1 cellular context compared by ENCODE assay signal in the genomic region with DNA sequence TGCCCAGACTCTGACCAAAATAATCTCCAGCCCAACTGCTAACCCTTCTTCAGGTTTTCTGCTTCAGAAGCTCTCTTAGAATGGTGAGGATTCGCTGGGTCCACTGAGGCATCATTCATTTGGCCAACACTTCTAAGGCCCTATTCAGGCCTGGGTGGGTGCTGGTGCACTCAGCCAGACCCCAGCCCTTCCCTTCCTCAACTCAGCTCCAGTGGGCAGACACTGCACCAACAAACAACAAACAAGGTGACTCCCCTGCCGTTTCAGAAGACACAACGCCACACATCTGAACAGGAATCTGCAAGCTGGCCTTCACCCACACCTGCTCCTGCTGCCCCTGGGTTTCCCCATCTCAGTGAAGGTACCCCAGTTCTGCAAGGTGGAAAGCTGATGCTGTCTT.
TF ChIP-seq lines count a peak whose summit lies in the region.

No MANE protein-coding gene starts in this region.

TF ChIP-seq in HepG2, 621 proteins besides CTCF, POLR2A, EP300 and RAD21:
- TF ChIP-seq, protein P1, sequence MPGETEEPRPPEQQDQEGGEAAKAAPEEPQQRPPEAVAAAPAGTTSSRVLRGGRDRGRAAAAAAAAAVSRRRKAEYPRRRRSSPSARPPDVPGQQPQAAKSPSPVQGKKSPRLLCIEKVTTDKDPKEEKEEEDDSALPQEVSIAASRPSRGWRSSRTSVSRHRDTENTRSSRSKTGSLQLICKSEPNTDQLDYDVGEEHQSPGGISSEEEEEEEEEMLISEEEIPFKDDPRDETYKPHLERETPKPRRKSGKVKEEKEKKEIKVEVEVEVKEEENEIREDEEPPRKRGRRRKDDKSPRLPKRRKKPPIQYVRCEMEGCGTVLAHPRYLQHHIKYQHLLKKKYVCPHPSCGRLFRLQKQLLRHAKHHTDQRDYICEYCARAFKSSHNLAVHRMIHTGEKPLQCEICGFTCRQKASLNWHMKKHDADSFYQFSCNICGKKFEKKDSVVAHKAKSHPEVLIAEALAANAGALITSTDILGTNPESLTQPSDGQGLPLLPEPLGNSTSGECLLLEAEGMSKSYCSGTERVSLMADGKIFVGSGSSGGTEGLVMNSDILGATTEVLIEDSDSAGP (CRISPR knock-in tag; IDR thresholded peaks at IDR 0.05; ENCODE audit: borderline replicate concordance) = no peak
- TF ChIP-seq ZBTB2 (CRISPR knock-in tag; IDR thresholded peaks at IDR 0.05; ENCODE audit: low read depth) (no peak), SAP130 (CRISPR knock-in tag; IDR thresholded peaks at IDR 0.05; ENCODE audit: low read depth) (no peak), GZF1 (CRISPR knock-in tag; IDR thresholded peaks at IDR 0.05) (no peak), DNMT1 (CRISPR knock-in tag; IDR thresholded peaks at IDR 0.05) (no peak), ATF7 (IDR thresholded peaks at IDR 0.05) (no peak), ATF7 (CRISPR knock-in tag; IDR thresholded peaks at IDR 0.05) (no peak), BHLHE40 (IDR thresholded peaks at IDR 0.05; ENCODE audit: low read length) (no peak), ETV6 (CRISPR knock-in tag; conservative IDR thresholded peaks at IDR 0.05) (no peak), ATRX (CRISPR knock-in tag; IDR thresholded peaks at IDR 0.05; ENCODE audit: borderline replicate concordance) (no peak), ATF6 (CRISPR knock-in tag; conservative IDR thresholded peaks at IDR 0.05) (no peak), RARG (CRISPR knock-in tag; IDR thresholded peaks at IDR 0.05; ENCODE audit: low read depth) (no peak), POLR2AphosphoS2 (IDR thresholded peaks at IDR 0.05; ENCODE audit: low read depth, low read length) (no peak), ZNF878 (CRISPR knock-in tag; IDR thresholded peaks at IDR 0.05) (no peak), MTA3 (CRISPR knock-in tag; IDR thresholded peaks at IDR 0.05) (no peak), ZNF350 (CRISPR knock-in tag; IDR thresholded peaks at IDR 0.05; ENCODE audit: borderline replicate concordance, low read depth) (no peak)
- TF ChIP-seq, protein P2, sequence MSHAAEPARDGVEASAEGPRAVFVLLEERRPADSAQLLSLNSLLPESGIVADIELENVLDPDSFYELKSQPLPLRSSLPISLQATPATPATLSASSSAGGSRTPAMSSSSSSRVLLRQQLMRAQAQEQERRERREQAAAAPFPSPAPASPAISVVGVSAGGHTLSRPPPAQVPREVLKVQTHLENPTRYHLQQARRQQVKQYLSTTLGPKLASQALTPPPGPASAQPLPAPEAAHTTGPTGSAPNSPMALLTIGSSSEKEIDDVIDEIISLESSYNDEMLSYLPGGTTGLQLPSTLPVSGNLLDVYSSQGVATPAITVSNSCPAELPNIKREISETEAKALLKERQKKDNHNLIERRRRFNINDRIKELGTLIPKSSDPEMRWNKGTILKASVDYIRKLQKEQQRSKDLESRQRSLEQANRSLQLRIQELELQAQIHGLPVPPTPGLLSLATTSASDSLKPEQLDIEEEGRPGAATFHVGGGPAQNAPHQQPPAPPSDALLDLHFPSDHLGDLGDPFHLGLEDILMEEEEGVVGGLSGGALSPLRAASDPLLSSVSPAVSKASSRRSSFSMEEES (CRISPR knock-in tag; IDR thresholded peaks at IDR 0.05) = no peak
- TF ChIP-seq, protein P3, sequence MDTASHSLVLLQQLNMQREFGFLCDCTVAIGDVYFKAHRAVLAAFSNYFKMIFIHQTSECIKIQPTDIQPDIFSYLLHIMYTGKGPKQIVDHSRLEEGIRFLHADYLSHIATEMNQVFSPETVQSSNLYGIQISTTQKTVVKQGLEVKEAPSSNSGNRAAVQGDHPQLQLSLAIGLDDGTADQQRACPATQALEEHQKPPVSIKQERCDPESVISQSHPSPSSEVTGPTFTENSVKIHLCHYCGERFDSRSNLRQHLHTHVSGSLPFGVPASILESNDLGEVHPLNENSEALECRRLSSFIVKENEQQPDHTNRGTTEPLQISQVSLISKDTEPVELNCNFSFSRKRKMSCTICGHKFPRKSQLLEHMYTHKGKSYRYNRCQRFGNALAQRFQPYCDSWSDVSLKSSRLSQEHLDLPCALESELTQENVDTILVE (CRISPR knock-in tag; IDR thresholded peaks at IDR 0.05) = no peak
- TF ChIP-seq, protein P4, sequence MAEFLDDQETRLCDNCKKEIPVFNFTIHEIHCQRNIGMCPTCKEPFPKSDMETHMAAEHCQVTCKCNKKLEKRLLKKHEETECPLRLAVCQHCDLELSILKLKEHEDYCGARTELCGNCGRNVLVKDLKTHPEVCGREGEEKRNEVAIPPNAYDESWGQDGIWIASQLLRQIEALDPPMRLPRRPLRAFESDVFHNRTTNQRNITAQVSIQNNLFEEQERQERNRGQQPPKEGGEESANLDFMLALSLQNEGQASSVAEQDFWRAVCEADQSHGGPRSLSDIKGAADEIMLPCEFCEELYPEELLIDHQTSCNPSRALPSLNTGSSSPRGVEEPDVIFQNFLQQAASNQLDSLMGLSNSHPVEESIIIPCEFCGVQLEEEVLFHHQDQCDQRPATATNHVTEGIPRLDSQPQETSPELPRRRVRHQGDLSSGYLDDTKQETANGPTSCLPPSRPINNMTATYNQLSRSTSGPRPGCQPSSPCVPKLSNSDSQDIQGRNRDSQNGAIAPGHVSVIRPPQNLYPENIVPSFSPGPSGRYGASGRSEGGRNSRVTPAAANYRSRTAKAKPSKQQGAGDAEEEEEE (CRISPR knock-in tag; IDR thresholded peaks at IDR 0.05; ENCODE audit: borderline replicate concordance) = no peak
